ENCODE assay signal across 25 cellular contexts in genomic region chr3:45322616-45323015, GRCh38.
"Had no signal": no experiment of that assay in that cellular context is flagged by ENCODE, and none has a peak within 500 bp of the region (broad histone marks: within the 10 kb centered on the region; RNA-seq: fewer than 3 reads in every experiment).

No MANE protein-coding gene starts in this region.

- H3K4me3 ChIP-seq: adrenal gland had no signal

- H3K4me3 Mint-ChIP-seq: activated CD4-positive, alpha-beta memory T cell treated with anti-CD3 and anti-CD28 coated beads for 36 hours; activated CD4-positive, alpha-beta T cell treated with anti-CD3 and anti-CD28 coated beads for 36 hours; activated CD4-positive, alpha-beta T cell treated with anti-CD3 and anti-CD28 coated beads, Interleukin-2, amount 10 ng/mL, durations not matched to agents 24 days and 14 days; activated naive CD4-positive, alpha-beta T cell treated with anti-CD3 and anti-CD28 coated beads for 36 hours; activated naive CD4-positive, alpha-beta T cell treated with anti-CD3 and anti-CD28 coated beads, Interleukin-2, amount 50 U/mL, for 24 hours; activated naive CD8-positive, alpha-beta T cell treated with anti-CD3 and anti-CD28 coated beads for 36 hours; activated naive CD8-positive, alpha-beta T cell treated with anti-CD3 and anti-CD28 coated beads, Interleukin-2, amount 50 U/mL, for 24 hours; activated T-cell treated with anti-CD3 and anti-CD28 coated beads, Interleukin-2, amount 50 U/mL, for 4 hours; central memory CD8-positive, alpha-beta T cell; endodermal cell; T-helper 17 cell; T-helper 2 cell treated with Interferon-gamma antibody and Interleukin-4, amounts not matched to agents 5 μg/mL and 100 μg/mL, for 36 hours had no signal

- ATAC-seq: activated CD4-positive, alpha-beta T cell treated with anti-CD3 and anti-CD28 coated beads for 36 hours; activated T-cell treated with anti-CD3 and anti-CD28 coated beads, Interleukin-2, amount 50 U/mL, for 4 hours; esophagus mucosa had no signal

- H3K4me1 Mint-ChIP-seq: activated CD4-positive, alpha-beta T cell treated with anti-CD3 and anti-CD28 coated beads for 36 hours; activated CD4-positive, alpha-beta T cell treated with anti-CD3 and anti-CD28 coated beads, Interleukin-2, amount 10 ng/mL, durations not matched to agents 24 days and 14 days; activated naive CD4-positive, alpha-beta T cell treated with anti-CD3 and anti-CD28 coated beads, Interleukin-2, amount 50 U/mL, for 24 hours; central memory CD8-positive, alpha-beta T cell had no signal

- H3K27ac Mint-ChIP-seq: activated CD4-positive, alpha-beta memory T cell treated with anti-CD3 and anti-CD28 coated beads for 36 hours; activated CD4-positive, alpha-beta T cell treated with anti-CD3 and anti-CD28 coated beads for 36 hours; activated CD4-positive, alpha-beta T cell treated with anti-CD3 and anti-CD28 coated beads, Interleukin-2, amount 10 ng/mL, durations not matched to agents 24 days and 14 days; activated naive CD4-positive, alpha-beta T cell treated with anti-CD3 and anti-CD28 coated beads for 36 hours; activated naive CD4-positive, alpha-beta T cell treated with anti-CD3 and anti-CD28 coated beads, Interleukin-2, amount 50 U/mL, for 24 hours; activated naive CD8-positive, alpha-beta T cell treated with anti-CD3 and anti-CD28 coated beads for 36 hours; activated naive CD8-positive, alpha-beta T cell treated with anti-CD3 and anti-CD28 coated beads, Interleukin-2, amount 50 U/mL, for 24 hours; activated T-helper 2 cell treated with anti-CD3 and anti-CD28 coated beads, Interferon-gamma antibody, Interleukin-2, Interleukin-4, amounts not matched to agents 10 μg/mL and 5 μg/mL and 100 μg/mL, durations not matched to agents 14 hours and 24 hours and 36 hours; endodermal cell; T-helper 17 cell; T-helper 2 cell treated with Interferon-gamma antibody and Interleukin-4, amounts not matched to agents 5 μg/mL and 100 μg/mL, for 36 hours had no signal

- H3K4me1 ChIP-seq: adrenal gland had no signal

- H3K36me3 ChIP-seq: adrenal gland, brain microvascular endothelial cell had no signal

- DNase-seq: activated CD4-positive, alpha-beta memory T cell treated with anti-CD3 and anti-CD28 coated beads for 36 hours; activated CD4-positive, alpha-beta T cell treated with anti-CD3 and anti-CD28 coated beads for 36 hours; activated CD4-positive, alpha-beta T cell treated with anti-CD3 and anti-CD28 coated beads, Interleukin-2, amount 10 ng/mL, durations not matched to agents 24 days and 14 days; activated CD4-positive, CD25-positive, alpha-beta regulatory T cell; activated CD4-positive, CD25-positive, alpha-beta regulatory T cell treated with anti-CD3 and anti-CD28 coated beads, Interleukin-2, amount 50 U/mL, for 72 hours; activated CD8-positive, alpha-beta memory T cell treated with anti-CD3 and anti-CD28 coated beads for 24 hours; activated effector memory CD4-positive, alpha-beta T cell treated with anti-CD3 and anti-CD28 coated beads, Interleukin-2, amount 50 U/mL, for 16 hours; activated naive CD8-positive, alpha-beta T cell treated with anti-CD3 and anti-CD28 coated beads for 36 hours; activated naive CD8-positive, alpha-beta T cell treated with anti-CD3 and anti-CD28 coated beads, Interleukin-2, amount 50 U/mL, for 24 hours; activated T-cell treated with anti-CD3 and anti-CD28 coated beads, Interleukin-2, amount 50 U/mL, for 4 hours; amygdala; brain microvascular endothelial cell; effector memory CD4-positive, alpha-beta T cell; foreskin fibroblast; T-helper 1 cell; T-helper 17 cell; T1000 had no signal

- H3K36me3 Mint-ChIP-seq: activated CD4-positive, alpha-beta memory T cell treated with anti-CD3 and anti-CD28 coated beads for 36 hours; activated naive CD4-positive, alpha-beta T cell treated with anti-CD3 and anti-CD28 coated beads, Interleukin-2, amount 50 U/mL, for 24 hours; activated naive CD8-positive, alpha-beta T cell treated with anti-CD3 and anti-CD28 coated beads for 36 hours had no signal

- H3K9me3 Mint-ChIP-seq: activated CD4-positive, alpha-beta memory T cell treated with anti-CD3 and anti-CD28 coated beads for 36 hours; activated CD4-positive, alpha-beta T cell treated with anti-CD3 and anti-CD28 coated beads, Interleukin-2, amount 10 ng/mL, durations not matched to agents 24 days and 14 days; activated naive CD4-positive, alpha-beta T cell treated with anti-CD3 and anti-CD28 coated beads for 36 hours; activated naive CD4-positive, alpha-beta T cell treated with anti-CD3 and anti-CD28 coated beads, Interleukin-2, amount 50 U/mL, for 24 hours; activated naive CD8-positive, alpha-beta T cell treated with anti-CD3 and anti-CD28 coated beads for 36 hours; activated naive CD8-positive, alpha-beta T cell treated with anti-CD3 and anti-CD28 coated beads, Interleukin-2, amount 50 U/mL, for 24 hours; activated T-cell treated with anti-CD3 and anti-CD28 coated beads, Interleukin-2, amount 50 U/mL, for 4 hours; activated T-helper 2 cell treated with anti-CD3 and anti-CD28 coated beads, Interferon-gamma antibody, Interleukin-2, Interleukin-4, amounts not matched to agents 10 μg/mL and 5 μg/mL and 100 μg/mL, durations not matched to agents 14 hours and 24 hours and 36 hours; central memory CD8-positive, alpha-beta T cell; endodermal cell; T-helper 2 cell treated with Interferon-gamma antibody and Interleukin-4, amounts not matched to agents 5 μg/mL and 100 μg/mL, for 36 hours had no signal

- H3K9me3 ChIP-seq: adrenal gland had no signal

- H3K27me3 ChIP-seq: adrenal gland had no signal

- H3K27ac ChIP-seq: adrenal gland, brain microvascular endothelial cell had no signal
